ENCODE assay signal across 15 cellular contexts in the genomic region with DNA sequence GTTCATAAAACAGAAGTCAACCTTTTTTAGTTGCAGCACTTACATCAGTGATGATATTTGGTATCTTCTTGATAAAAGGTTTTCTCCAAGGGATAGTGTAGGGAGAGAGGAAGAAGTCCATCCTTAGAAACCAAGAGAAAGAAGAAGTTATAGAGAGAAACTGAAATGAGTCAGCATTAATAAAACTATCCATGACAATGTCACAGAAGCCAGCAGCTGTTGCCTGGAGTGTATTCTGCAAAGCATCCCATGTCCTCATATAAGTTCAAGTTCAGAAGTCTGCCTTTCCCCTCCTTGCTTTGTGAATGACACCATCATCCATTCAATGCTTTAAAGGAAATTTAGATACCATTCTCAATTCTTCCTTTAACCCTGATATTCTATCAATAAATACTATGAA. TPM values are rescaled to one million over a fixed set of nuclear protein-coding genes. Genes with fewer than 3 reads are reported as not detected.
DNase-seq lines count a peak whose midpoint lies in the region; ATAC-seq and TF ChIP-seq lines count a peak whose summit lies in the region.
"Had no signal": no experiment of that assay in that cellular context is flagged by ENCODE, and none has a peak within 500 bp of the region (broad histone marks: within the 10 kb centered on the region; RNA-seq: fewer than 3 reads in every experiment).

No MANE protein-coding gene starts in this region.

- H4K20me1 ChIP-seq in IMR-90 (ENCODE audit: insufficient read depth, low read length): no peaks in the 10 kb centered on the region

- dilution Hi-C loops in IMR-90 (cut with HindIII; ENCODE audit: low sequenced_read_pairs, unreplicated experiment): no loop called here

- in situ Hi-C loops in IMR-90 (cut with MboI; ENCODE audit: low sequenced_read_pairs): no loop called here

- H3K18ac ChIP-seq in IMR-90 (ENCODE audit: low read depth, low read length): peak overlapping the region; percentile 41; the same call in 1 of the 2 replicates

- no peak overlapping the region for H3K4ac ChIP-seq in IMR-90 (ENCODE audit: low read depth, low read length)

- H3K79me1 ChIP-seq in IMR-90 (ENCODE audit: low read depth in 1 of 2, low read length in 2 of 2): peaks cover 22 to 28% of the 10 kb centered on the region in 2 experiments; a peak in 3 of 4 replicates

- no peak for TF ChIP-seq RAD21 in IMR-90 (IDR thresholded peaks at IDR 0.05; ENCODE audit: low read length)

- H2AFZ ChIP-seq in IMR-90 (replicated peaks; ENCODE audit: low read length, poor library complexity): no peak overlapping the region

- H2AK9ac ChIP-seq in IMR-90 (replicated peaks; ENCODE audit: low read depth, low read length, poor library complexity): no peak overlapping the region

- ATAC-seq in IMR-90 (ENCODE audit: low read depth) (no peak), GM19463 (IDR thresholded peaks at IDR 0.05; ENCODE audit: unreplicated experiment) (no peak), HG02885 (IDR thresholded peaks at IDR 0.05; ENCODE audit: poor library complexity, unreplicated experiment) (no peak), HG03108 (IDR thresholded peaks at IDR 0.05; ENCODE audit: unreplicated experiment) (no peak)

- intact Hi-C loops in IMR-90 (cut with micrococcal nuclease): no loop called here

- H2BK120ac ChIP-seq in IMR-90 (ENCODE audit: low read depth, low read length): peak overlapping the region; percentile 2; the same call in 1 of the 2 replicates

- no peak overlapping the region for H3K23ac ChIP-seq in IMR-90 (ENCODE audit: low read depth, low read length)

- H3K27ac ChIP-seq in IMR-90 (ENCODE audit: insufficient read depth, low read length) (no peak overlapping the region), SK-N-MC (0 out of 2 replicates have a peak overlapping the region, but pooled peaks have one; percentile 32)
- H3K27ac ChIP-seq: C4-2B, HL-60 had no signal

- DNase-seq in IMR-90 (no peak), SK-N-MC (ENCODE audit: low read depth, low spot score) (no peak), myocyte (ENCODE audit: low read depth) (peak; percentile 66)
- DNase-seq in activated effector memory CD4-positive, alpha-beta T cell treated with Interleukin-2 at 50 U/mL for 16 hours: no peak
- DNase-seq: AML-193; Caco-2; CD4-positive, alpha-beta T cell; GF-D8; KBM-7 had no signal

- CTCF ChIA-PET in IMR-90 (lab: Yijun Ruan, JAX): interaction anchor here (0.6 to 1.4 kb wide), 3 partner anchors 84 to 437 kb away, joined by 3 to 8 read pairs (median 3); no protein-coding TSS in a partner anchor

- TF ChIP-seq CTCF in IMR-90 (conservative IDR thresholded peaks at IDR 0.05; ENCODE audit: low read depth, low read length): no peak

- H2BK5ac ChIP-seq in IMR-90 (ENCODE audit: low read depth, low read length, poor library complexity, severe bottlenecking): no peak overlapping the region

- no TSS peak for BruUV-seq in IMR-90 (replicated peaks; lab: Mats Ljungman, UMichigan)

- POLR2A ChIA-PET in IMR-90 (lab: Charles Lee; ENCODE audit: unreplicated experiment): interaction anchor here (1.4 kb wide), 1 partner anchor 9 kb away, joined by 3 read pairs; no protein-coding TSS in a partner anchor

- no peak overlapping the region for H4K91ac ChIP-seq in IMR-90 (ENCODE audit: insufficient read depth, low read depth, low read length)

- H3K4me2 ChIP-seq in IMR-90 (ENCODE audit: low read depth, low read length): no peak overlapping the region

- no peak overlapping the region for H3K56ac ChIP-seq in IMR-90 (ENCODE audit: extremely low read depth, insufficient read depth, low read length)

- H2BK15ac ChIP-seq in IMR-90 (ENCODE audit: low read depth, low read length): 0 out of 3 replicates have a peak overlapping the region, but pooled peaks have one; percentile 1

- H4K5ac ChIP-seq in IMR-90 (ENCODE audit: low read depth, low read length): no peak overlapping the region

- H3K36me3 ChIP-seq in IMR-90 (ENCODE audit: control insufficient read depth, insufficient read depth, low read length): no peaks in the 10 kb centered on the region
- no peaks in the 10 kb centered on the region for H3K36me3 ChIP-seq in SK-N-MC (ENCODE audit: insufficient read depth, low read length)
- H3K36me3 ChIP-seq: HAP-1 had no signal

- peaks cover 5% of the 10 kb centered on the region; the same call in 1 of the 2 replicates for H3K9me1 ChIP-seq in IMR-90 (ENCODE audit: insufficient read depth, low read length)

- no peak overlapping the region for H3K14ac ChIP-seq in IMR-90 (replicated peaks; ENCODE audit: low read depth, low read length)

- H2AK5ac ChIP-seq in IMR-90 (ENCODE audit: low read depth, low read length): no peak overlapping the region

- H3K4me3 ChIP-seq in IMR-90 (ENCODE audit: insufficient read depth, low read depth, low read length) (no peak overlapping the region), SK-N-MC (no peak overlapping the region)
- H3K4me3 ChIP-seq: HAP-1 had no signal

- H3K4me1 ChIP-seq in IMR-90 (ENCODE audit: control insufficient read depth, insufficient read depth, low read length): peaks cover 25% of the 10 kb centered on the region
- H3K4me1 ChIP-seq: Caco-2, HAP-1 had no signal

- H3K9me3 ChIP-seq in IMR-90 (ENCODE audit: control insufficient read depth, insufficient read depth, low read length) (no peaks in the 10 kb centered on the region), SK-N-MC (ENCODE audit: low read depth, low read length) (no peaks in the 10 kb centered on the region)
- H3K9me3 ChIP-seq: Caco-2, HAP-1 had no signal

- H4K8ac ChIP-seq in IMR-90 (ENCODE audit: low read depth in 2 of 2, low read length in 2 of 2): no peak overlapping the region

- H3K27me3 ChIP-seq in IMR-90 (ENCODE audit: control insufficient read depth, insufficient read depth, low read length): no peaks in the 10 kb centered on the region

- no peak for TF ChIP-seq POLR2A in IMR-90 (IDR thresholded peaks at IDR 0.05; ENCODE audit: low read depth, low read length)

- H2BK20ac ChIP-seq in IMR-90 (ENCODE audit: low read depth, low read length): no peak overlapping the region

- H3K9ac ChIP-seq in IMR-90 (ENCODE audit: low read depth, low read length): no peak overlapping the region
- H3K9ac ChIP-seq in SK-N-MC (ENCODE audit: insufficient read length): no peak overlapping the region

TF ChIP-seq in IMR-90, 13 proteins besides CTCF, POLR2A, EP300 and RAD21:
- TF ChIP-seq NFE2L2 (IDR thresholded peaks at IDR 0.05; ENCODE audit: low read depth, low read length): peak; percentile 21; the same call in 1 of the 2 replicates
- TF ChIP-seq, protein P1, sequence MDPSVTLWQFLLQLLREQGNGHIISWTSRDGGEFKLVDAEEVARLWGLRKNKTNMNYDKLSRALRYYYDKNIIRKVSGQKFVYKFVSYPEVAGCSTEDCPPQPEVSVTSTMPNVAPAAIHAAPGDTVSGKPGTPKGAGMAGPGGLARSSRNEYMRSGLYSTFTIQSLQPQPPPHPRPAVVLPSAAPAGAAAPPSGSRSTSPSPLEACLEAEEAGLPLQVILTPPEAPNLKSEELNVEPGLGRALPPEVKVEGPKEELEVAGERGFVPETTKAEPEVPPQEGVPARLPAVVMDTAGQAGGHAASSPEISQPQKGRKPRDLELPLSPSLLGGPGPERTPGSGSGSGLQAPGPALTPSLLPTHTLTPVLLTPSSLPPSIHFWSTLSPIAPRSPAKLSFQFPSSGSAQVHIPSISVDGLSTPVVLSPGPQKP (IDR thresholded peaks at IDR 0.05; ENCODE audit: borderline replicate concordance, low read depth, low read length): no peak
- TF ChIP-seq, protein P2, sequence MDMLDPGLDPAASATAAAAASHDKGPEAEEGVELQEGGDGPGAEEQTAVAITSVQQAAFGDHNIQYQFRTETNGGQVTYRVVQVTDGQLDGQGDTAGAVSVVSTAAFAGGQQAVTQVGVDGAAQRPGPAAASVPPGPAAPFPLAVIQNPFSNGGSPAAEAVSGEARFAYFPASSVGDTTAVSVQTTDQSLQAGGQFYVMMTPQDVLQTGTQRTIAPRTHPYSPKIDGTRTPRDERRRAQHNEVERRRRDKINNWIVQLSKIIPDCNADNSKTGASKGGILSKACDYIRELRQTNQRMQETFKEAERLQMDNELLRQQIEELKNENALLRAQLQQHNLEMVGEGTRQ (IDR thresholded peaks at IDR 0.05; ENCODE audit: low read depth, low read length): no peak
- no peak for TF ChIP-seq CEBPB (IDR thresholded peaks at IDR 0.05; ENCODE audit: low read depth, low read length)
- no peak for TF ChIP-seq RFX5 (IDR thresholded peaks at IDR 0.05; ENCODE audit: low read depth, low read length)
- no peak for TF ChIP-seq MXI1 (IDR thresholded peaks at IDR 0.05; ENCODE audit: borderline replicate concordance, low read depth, low read length)

RNA-seq across cellular contexts. Expression of gene COL1A2, which starts 14.4 kb away (rescaled TPM):
- total RNA-seq in IMR-90 (2012; rRNA removed) (1,211 and 1,351 TPM in 2 replicates), myocyte (1,439 and 1,654 TPM in 2 replicates)
- polyA plus RNA-seq in IMR-90 (2012; rRNA removed): 3,922 and 4,454 TPM in 2 replicates
- 4,367 and 7,099 TPM in 2 replicates for polyA plus RNA-seq in IMR-90 (2012; cell fraction: cytosol; rRNA removed)
- 4,818 and 7,550 TPM in 2 replicates for polyA plus RNA-seq in IMR-90 (2012; cell fraction: nucleus; rRNA removed; ENCODE audit: low replicate concordance)
- 6,351 TPM for polyA plus RNA-seq in myocyte (2012)
